1 cellular context compared by ENCODE assay signal in genomic region chr7:77799078-77799964, GRCh38.
TF ChIP-seq lines count a peak whose summit lies in the region.

No MANE protein-coding gene starts in this region.

TF ChIP-seq in HepG2, 621 proteins besides CTCF, POLR2A, EP300 and RAD21 (continued from another document and continues in another):
- TF ChIP-seq AHDC1 (CRISPR knock-in tag; IDR thresholded peaks at IDR 0.05; ENCODE audit: borderline replicate concordance) (peak; percentile 16; the same call in 1 of the 2 replicates), DMAP1 (CRISPR knock-in tag; IDR thresholded peaks at IDR 0.05) (no peak; the same call in 1 of the 2 replicates), ZNF616 (CRISPR knock-in tag; IDR thresholded peaks at IDR 0.05; ENCODE audit: low read depth) (peak; percentile 11; the same call in 1 of the 2 replicates), ERF (CRISPR knock-in tag; IDR thresholded peaks at IDR 0.05) (peak; percentile 55; the same call in 1 of the 2 replicates), REST (IDR thresholded peaks at IDR 0.05; ENCODE audit: borderline replicate concordance in 1 of 2, low read depth in 1 of 2, low read length in 2 of 2) (no peak), NAIF1 (CRISPR knock-in tag; IDR thresholded peaks at IDR 0.05; ENCODE audit: borderline replicate concordance) (0 out of 2 replicates have a peak, but pooled peaks have one; percentile 18), ZKSCAN8 (CRISPR knock-in tag; IDR thresholded peaks at IDR 0.05; ENCODE audit: borderline replicate concordance) (no peak), KDM2A (CRISPR knock-in tag; IDR thresholded peaks at IDR 0.05; ENCODE audit: borderline replicate concordance, low read depth) (peak; percentile 40; the same call in 1 of the 2 replicates), ZNF230 (CRISPR knock-in tag; IDR thresholded peaks at IDR 0.05) (no peak), HNF4A (CRISPR knock-in tag; IDR thresholded peaks at IDR 0.05) (no peak), ZFP37 (CRISPR knock-in tag; IDR thresholded peaks at IDR 0.05; ENCODE audit: borderline replicate concordance) (no peak), MXD1 (CRISPR knock-in tag; IDR thresholded peaks at IDR 0.05) (no peak), ZNF576 (CRISPR knock-in tag; IDR thresholded peaks at IDR 0.05) (no peak), ZBTB46 (CRISPR knock-in tag; IDR thresholded peaks at IDR 0.05; ENCODE audit: borderline replicate concordance) (no peak), TBL1XR1 (IDR thresholded peaks at IDR 0.05; ENCODE audit: borderline replicate concordance, low read length, partially characterized antibody) (no peak), ZNF766 (CRISPR knock-in tag; IDR thresholded peaks at IDR 0.05; ENCODE audit: borderline replicate concordance) (no peak), PHF5A (CRISPR knock-in tag; IDR thresholded peaks at IDR 0.05; ENCODE audit: low read depth, unreplicated experiment) (no peak), PRPF4 (IDR thresholded peaks at IDR 0.05; ENCODE audit: low read depth, low read length, poor library complexity, severe bottlenecking) (no peak), ZNF674 (CRISPR knock-in tag; IDR thresholded peaks at IDR 0.05; ENCODE audit: low read depth) (no peak), ATF3 (CRISPR knock-in tag; IDR thresholded peaks at IDR 0.05) (no peak), SCMH1 (CRISPR knock-in tag; IDR thresholded peaks at IDR 0.05; ENCODE audit: borderline replicate concordance) (no peak), RXRA (CRISPR knock-in tag; IDR thresholded peaks at IDR 0.05) (peak; percentile 67), ZNF543 (CRISPR knock-in tag; IDR thresholded peaks at IDR 0.05) (no peak; the same call in 1 of the 2 replicates), ZNF598 (CRISPR knock-in tag; IDR thresholded peaks at IDR 0.05; ENCODE audit: borderline replicate concordance) (0 out of 2 replicates have a peak, but pooled peaks have one; percentile 13), ZNF850 (CRISPR knock-in tag; conservative IDR thresholded peaks at IDR 0.05) (no peak), ZNF816 (CRISPR knock-in tag; IDR thresholded peaks at IDR 0.05; ENCODE audit: borderline replicate concordance) (peak; percentile 27; the same call in 1 of the 2 replicates), PCBP2 (optimal IDR thresholded peaks at IDR 0.05; ENCODE audit: low read depth, low read length, poor library complexity, severe bottlenecking) (no peak), ZNF709 (CRISPR knock-in tag; IDR thresholded peaks at IDR 0.05) (peak; percentile 17), ZNF251 (CRISPR knock-in tag; IDR thresholded peaks at IDR 0.05) (no peak), POLR2G (IDR thresholded peaks at IDR 0.05; ENCODE audit: low read depth, low read length) (no peak), CCAR2 (optimal IDR thresholded peaks at IDR 0.05; ENCODE audit: low read depth, low read length) (no peak), ZNF891 (CRISPR knock-in tag; IDR thresholded peaks at IDR 0.05) (no peak), ZNF281 (CRISPR knock-in tag; IDR thresholded peaks at IDR 0.05; ENCODE audit: borderline replicate concordance) (0 out of 2 replicates have a peak, but pooled peaks have one; percentile 36), ZFP36L1 (CRISPR knock-in tag; IDR thresholded peaks at IDR 0.05) (no peak), ZNF746 (CRISPR knock-in tag; IDR thresholded peaks at IDR 0.05) (no peak), ZNF12 (CRISPR knock-in tag; IDR thresholded peaks at IDR 0.05) (no peak; the same call in 1 of the 2 replicates), ZNF274 (CRISPR knock-in tag; IDR thresholded peaks at IDR 0.05) (no peak), MIXL1 (CRISPR knock-in tag; IDR thresholded peaks at IDR 0.05) (no peak), ZNF792 (CRISPR knock-in tag; IDR thresholded peaks at IDR 0.05) (peak; percentile 8; the same call in 1 of the 2 replicates), ZNF691 (CRISPR knock-in tag; IDR thresholded peaks at IDR 0.05; ENCODE audit: borderline replicate concordance, low read depth) (peak; percentile 13; the same call in 1 of the 2 replicates), ZNF326 (CRISPR knock-in tag; IDR thresholded peaks at IDR 0.05; ENCODE audit: borderline replicate concordance) (no peak), ZNF446 (CRISPR knock-in tag; IDR thresholded peaks at IDR 0.05) (no peak), ZBTB25 (CRISPR knock-in tag; IDR thresholded peaks at IDR 0.05) (no peak; the same call in 1 of the 2 replicates), FOXC1 (CRISPR knock-in tag; IDR thresholded peaks at IDR 0.05; ENCODE audit: borderline replicate concordance) (no peak; the same call in 1 of the 2 replicates), GABPB1 (CRISPR knock-in tag; IDR thresholded peaks at IDR 0.05) (no peak; the same call in 1 of the 2 replicates)
